In the genomic region with DNA sequence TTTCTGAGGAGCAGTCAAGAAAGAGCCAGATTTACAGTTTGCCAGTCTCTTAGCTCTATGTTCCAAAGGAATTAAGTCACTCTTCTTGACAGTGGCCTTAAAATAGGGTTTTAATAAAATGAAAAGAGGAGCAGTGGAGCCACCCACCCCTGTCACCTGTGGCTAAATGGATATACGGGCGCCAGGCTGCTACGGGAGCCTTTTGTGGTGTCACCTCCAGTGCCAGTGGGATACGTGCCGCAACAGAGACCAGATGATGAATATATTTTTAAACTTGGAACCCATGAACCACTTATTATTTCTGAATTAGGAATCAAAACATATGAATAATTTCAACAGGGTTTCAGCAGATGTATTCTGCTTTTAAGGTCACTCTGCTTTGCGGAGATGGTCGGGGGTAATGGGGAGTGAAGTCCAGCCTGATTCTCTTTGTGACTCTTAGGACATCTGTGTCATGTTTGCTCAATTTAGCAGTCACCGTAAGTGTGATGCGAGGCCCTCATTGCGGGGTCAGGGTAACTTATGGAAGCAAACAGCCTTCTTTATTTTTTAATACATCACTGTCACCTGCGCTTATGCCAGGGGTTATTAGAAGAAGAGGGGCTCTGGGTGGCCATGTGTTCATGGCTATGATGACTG, we compare ENCODE assay signal across 16 cellular contexts.
DNase-seq lines count a peak whose midpoint lies in the region; ATAC-seq and TF ChIP-seq lines count a peak whose summit lies in the region.
"Had no signal": no experiment of that assay in that cellular context is flagged by ENCODE, and none has a peak within 500 bp of the region (broad histone marks: within the 10 kb centered on the region; RNA-seq: fewer than 3 reads in every experiment).

No MANE protein-coding gene starts in this region.

- POLR2A ChIA-PET in activated CD4-positive, alpha-beta T cell treated with anti-CD3 and anti-CD28 coated beads, Interleukin-2, amount 10 ng/mL, durations not matched to agents 7 days and 5 days (lab: Charles Lee) = no interaction called here

- no peaks in the 10 kb centered on the region for H3K9me3 ChIP-seq in left ventricle myocardium inferior (replicated peaks)
- H3K9me3 ChIP-seq in right lobe of liver = no peaks in the 10 kb centered on the region

- H3K27me3 ChIP-seq in left ventricle myocardium inferior (ENCODE audit: low read depth) (no peaks in the 10 kb centered on the region), right lobe of liver (no peaks in the 10 kb centered on the region)

- H3K4me3 Mint-ChIP-seq in activated CD4-positive, alpha-beta T cell treated with anti-CD3 and anti-CD28 coated beads, Interleukin-2, amount 10 ng/mL, durations not matched to agents 7 days and 5 days = no peak overlapping the region

- DNase-seq in left ventricle myocardium inferior (no peak), Right ventricle myocardium superior (no peak), NCI-H69 (lab: John Stamatoyannopoulos, UW) (peak; percentile 22), right lobe of liver (no peak)
- no peak for DNase-seq in stimulated activated naive CD8-positive, alpha-beta T cell treated with anti-CD3 and anti-CD28 coated beads, Interleukin-15, Interleukin-2, amounts not matched to agents 100 U/mL and 50 U/mL, for 24 hours
- DNase-seq in activated CD4-positive, alpha-beta T cell treated with anti-CD3 and anti-CD28 coated beads, Interleukin-2, amount 10 ng/mL, durations not matched to agents 7 days and 5 days = no peak
- DNase-seq: DMS53, GDM1, NCI-H1694, NCI-H2081, NCI-H2171, NCI-H345, NCI-H524 treated with DMSO at 0.1 percent for 48 hours had no signal

- H3K27me3 Mint-ChIP-seq in activated CD4-positive, alpha-beta T cell treated with anti-CD3 and anti-CD28 coated beads, Interleukin-2, amount 10 ng/mL, durations not matched to agents 7 days and 5 days = peaks cover 15% of the 10 kb centered on the region

- CTCF ChIA-PET in activated CD4-positive, alpha-beta T cell treated with anti-CD3 and anti-CD28 coated beads, Interleukin-2, amount 10 ng/mL, durations not matched to agents 7 days and 5 days (lab: Charles Lee) = no interaction called here

- no peak overlapping the region for H3K27ac Mint-ChIP-seq in activated CD4-positive, alpha-beta T cell treated with anti-CD3 and anti-CD28 coated beads, Interleukin-2, amount 10 ng/mL, durations not matched to agents 7 days and 5 days

- no peak for ATAC-seq in Right ventricle myocardium superior (ENCODE audit: poor library complexity)
- ATAC-seq in right lobe of liver = peak in 3 of 4 donors; percentile 29 to 68 (median 38)
- ATAC-seq in stimulated activated naive CD8-positive, alpha-beta T cell treated with anti-CD3 and anti-CD28 coated beads, Interleukin-15, Interleukin-2, amounts not matched to agents 100 U/mL and 50 U/mL, for 24 hours = no peak
- no peak for ATAC-seq in HG03342 (IDR thresholded peaks at IDR 0.05; ENCODE audit: unreplicated experiment)

- TF ChIP-seq POLR2A in right lobe of liver (IDR thresholded peaks at IDR 0.05) = no peak

- WGBS in right lobe of liver (ENCODE audit: insufficient coverage, low coverage, low lambda C conversion rate, missing lambda C conversion rate) = 48% methylated on average over 8 of the region's 11 CpGs

- H3K9me3 Mint-ChIP-seq in activated CD4-positive, alpha-beta T cell treated with anti-CD3 and anti-CD28 coated beads, Interleukin-2, amount 10 ng/mL, durations not matched to agents 7 days and 5 days = no peaks in the 10 kb centered on the region

- peaks cover 2% of the 10 kb centered on the region for H3K4me1 Mint-ChIP-seq in activated CD4-positive, alpha-beta T cell treated with anti-CD3 and anti-CD28 coated beads, Interleukin-2, amount 10 ng/mL, durations not matched to agents 7 days and 5 days

- peak overlapping the region; percentile 71 for H3K27ac ChIP-seq in left ventricle myocardium inferior (replicated peaks)
- H3K27ac ChIP-seq in right lobe of liver = peak overlapping the region in 1 of 3 donors; percentile 34
- peak overlapping the region; percentile 4 for H3K27ac ChIP-seq in temporal lobe (ENCODE audit: low read depth, low read length)

- no peaks in the 10 kb centered on the region for H3K36me3 Mint-ChIP-seq in activated CD4-positive, alpha-beta T cell treated with anti-CD3 and anti-CD28 coated beads, Interleukin-2, amount 10 ng/mL, durations not matched to agents 7 days and 5 days (ENCODE audit: low read depth)
- H3K36me3 Mint-ChIP-seq: IgD-negative memory B cell had no signal

- H3K4me3 ChIP-seq in left ventricle myocardium inferior (no peak overlapping the region), right lobe of liver (no peak overlapping the region)

- H3K4me1 ChIP-seq in left ventricle myocardium inferior (peaks cover 100% of the 10 kb centered on the region), right lobe of liver (peaks cover 0 to 73% (median 36%) of the 10 kb centered on the region in 4 donors)

- TF ChIP-seq CTCF in left ventricle myocardium inferior (IDR thresholded peaks at IDR 0.05; ENCODE audit: borderline replicate concordance) = no peak
- no peak for TF ChIP-seq CTCF in right lobe of liver (IDR thresholded peaks at IDR 0.05)

- H3K36me3 ChIP-seq in left ventricle myocardium inferior (peaks cover 31% of the 10 kb centered on the region), right lobe of liver (peaks cover 0 to 28% (median 16%) of the 10 kb centered on the region in 4 donors)

- intact Hi-C loops in left ventricle myocardium inferior (cut with micrococcal nuclease) (no loop called here), Right ventricle myocardium superior (cut with DNase I) (no loop called here), right lobe of liver (cut with DNase I) (no loop called here)

Comparison
In these comparisons a context has a peak if more than half of its experiments do, and no peak if none do; other contexts are left out.
1. ATAC-seq: peak in right lobe of liver (3 of 4); none in Right ventricle myocardium superior (single experiment), stimulated activated naive CD8-positive, alpha-beta T cell treated with anti-CD3 and anti-CD28 coated beads, Interleukin-15, Interleukin-2, amounts not matched to agents 100 U/mL and 50 U/mL, for 24 hours (single experiment) and HG03342 (single experiment).